Comparison of ENCODE assay signal across 2 cellular contexts in the genomic region with DNA sequence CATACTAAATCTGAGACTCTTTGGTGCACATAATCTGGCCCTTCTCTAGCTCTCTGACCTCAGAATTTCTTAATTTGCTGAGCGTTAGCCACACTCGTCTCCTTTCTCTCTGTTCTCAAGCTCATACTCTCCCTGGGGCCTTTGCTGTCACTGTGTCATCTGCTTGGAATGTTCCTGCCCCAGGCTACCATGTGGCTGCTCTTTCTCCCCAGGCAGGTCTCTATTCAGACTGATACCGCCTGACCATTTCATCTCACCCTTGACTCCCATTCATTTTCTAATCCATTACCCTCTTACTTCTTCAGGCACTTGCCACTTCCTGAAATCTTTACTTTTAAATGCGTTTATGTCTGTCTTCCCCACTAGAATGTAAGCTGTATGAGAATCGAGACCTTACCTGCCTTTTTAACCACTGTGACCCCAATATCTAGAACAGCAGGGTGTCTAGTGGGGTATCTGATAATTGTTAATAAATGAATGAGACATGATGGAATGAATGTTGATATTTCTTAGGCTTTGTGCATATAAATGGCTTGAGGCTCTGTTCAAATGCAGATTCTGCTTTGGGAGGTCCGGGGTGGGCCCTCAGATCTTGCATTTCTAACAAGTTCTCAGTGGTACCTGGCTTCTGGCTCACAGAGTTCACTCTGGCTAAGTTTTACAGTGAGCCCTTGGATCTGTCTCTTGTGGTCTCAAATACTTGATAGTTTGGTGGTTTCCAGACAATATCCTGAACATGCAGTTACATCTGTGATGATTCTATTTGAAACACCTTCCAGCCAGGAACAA.
TF ChIP-seq lines count a peak whose summit lies in the region.

No MANE protein-coding gene starts in this region.

TF ChIP-seq in SK-N-SH treated with all-trans-retinoic acid at 6 μM for 48 hours, 23 proteins besides CTCF, POLR2A, EP300 and RAD21 (continued from another document):
- TF ChIP-seq, protein P1, sequence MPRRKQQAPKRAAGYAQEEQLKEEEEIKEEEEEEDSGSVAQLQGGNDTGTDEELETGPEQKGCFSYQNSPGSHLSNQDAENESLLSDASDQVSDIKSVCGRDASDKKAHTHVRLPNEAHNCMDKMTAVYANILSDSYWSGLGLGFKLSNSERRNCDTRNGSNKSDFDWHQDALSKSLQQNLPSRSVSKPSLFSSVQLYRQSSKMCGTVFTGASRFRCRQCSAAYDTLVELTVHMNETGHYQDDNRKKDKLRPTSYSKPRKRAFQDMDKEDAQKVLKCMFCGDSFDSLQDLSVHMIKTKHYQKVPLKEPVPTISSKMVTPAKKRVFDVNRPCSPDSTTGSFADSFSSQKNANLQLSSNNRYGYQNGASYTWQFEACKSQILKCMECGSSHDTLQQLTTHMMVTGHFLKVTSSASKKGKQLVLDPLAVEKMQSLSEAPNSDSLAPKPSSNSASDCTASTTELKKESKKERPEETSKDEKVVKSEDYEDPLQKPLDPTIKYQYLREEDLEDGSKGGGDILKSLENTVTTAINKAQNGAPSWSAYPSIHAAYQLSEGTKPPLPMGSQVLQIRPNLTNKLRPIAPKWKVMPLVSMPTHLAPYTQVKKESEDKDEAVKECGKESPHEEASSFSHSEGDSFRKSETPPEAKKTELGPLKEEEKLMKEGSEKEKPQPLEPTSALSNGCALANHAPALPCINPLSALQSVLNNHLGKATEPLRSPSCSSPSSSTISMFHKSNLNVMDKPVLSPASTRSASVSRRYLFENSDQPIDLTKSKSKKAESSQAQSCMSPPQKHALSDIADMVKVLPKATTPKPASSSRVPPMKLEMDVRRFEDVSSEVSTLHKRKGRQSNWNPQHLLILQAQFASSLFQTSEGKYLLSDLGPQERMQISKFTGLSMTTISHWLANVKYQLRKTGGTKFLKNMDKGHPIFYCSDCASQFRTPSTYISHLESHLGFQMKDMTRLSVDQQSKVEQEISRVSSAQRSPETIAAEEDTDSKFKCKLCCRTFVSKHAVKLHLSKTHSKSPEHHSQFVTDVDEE (CRISPR knock-in tag; IDR thresholded peaks at IDR 0.05): no peak
- no peak for TF ChIP-seq OSR1 (CRISPR knock-in tag; IDR thresholded peaks at IDR 0.05)
- no peak for TF ChIP-seq ISL1 (CRISPR knock-in tag; IDR thresholded peaks at IDR 0.05)
- TF ChIP-seq CSDC2 (CRISPR knock-in tag; IDR thresholded peaks at IDR 0.05): no peak
- no peak for TF ChIP-seq TOX (CRISPR knock-in tag; IDR thresholded peaks at IDR 0.05; ENCODE audit: borderline replicate concordance)
- TF ChIP-seq ESRRG (CRISPR knock-in tag; IDR thresholded peaks at IDR 0.05): no peak
- no peak for TF ChIP-seq ZFP30 (CRISPR knock-in tag; IDR thresholded peaks at IDR 0.05)
- no peak for TF ChIP-seq RARB (CRISPR knock-in tag; IDR thresholded peaks at IDR 0.05)
- no peak for TF ChIP-seq ZNF70 (CRISPR knock-in tag; IDR thresholded peaks at IDR 0.05)
- TF ChIP-seq, protein P2, sequence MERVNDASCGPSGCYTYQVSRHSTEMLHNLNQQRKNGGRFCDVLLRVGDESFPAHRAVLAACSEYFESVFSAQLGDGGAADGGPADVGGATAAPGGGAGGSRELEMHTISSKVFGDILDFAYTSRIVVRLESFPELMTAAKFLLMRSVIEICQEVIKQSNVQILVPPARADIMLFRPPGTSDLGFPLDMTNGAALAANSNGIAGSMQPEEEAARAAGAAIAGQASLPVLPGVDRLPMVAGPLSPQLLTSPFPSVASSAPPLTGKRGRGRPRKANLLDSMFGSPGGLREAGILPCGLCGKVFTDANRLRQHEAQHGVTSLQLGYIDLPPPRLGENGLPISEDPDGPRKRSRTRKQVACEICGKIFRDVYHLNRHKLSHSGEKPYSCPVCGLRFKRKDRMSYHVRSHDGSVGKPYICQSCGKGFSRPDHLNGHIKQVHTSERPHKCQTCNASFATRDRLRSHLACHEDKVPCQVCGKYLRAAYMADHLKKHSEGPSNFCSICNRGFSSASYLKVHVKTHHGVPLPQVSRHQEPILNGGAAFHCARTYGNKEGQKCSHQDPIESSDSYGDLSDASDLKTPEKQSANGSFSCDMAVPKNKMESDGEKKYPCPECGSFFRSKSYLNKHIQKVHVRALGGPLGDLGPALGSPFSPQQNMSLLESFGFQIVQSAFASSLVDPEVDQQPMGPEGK (CRISPR knock-in tag; IDR thresholded peaks at IDR 0.05; ENCODE audit: borderline replicate concordance): no peak
- no peak for TF ChIP-seq ZNF565 (CRISPR knock-in tag; conservative IDR thresholded peaks at IDR 0.05; ENCODE audit: low read depth)
- TF ChIP-seq PPARA (CRISPR knock-in tag; IDR thresholded peaks at IDR 0.05; ENCODE audit: borderline replicate concordance): no peak
- TF ChIP-seq ARNTL (CRISPR knock-in tag; IDR thresholded peaks at IDR 0.05; ENCODE audit: borderline replicate concordance, low read depth): no peak
- TF ChIP-seq BACH2 (CRISPR knock-in tag; IDR thresholded peaks at IDR 0.05; ENCODE audit: borderline replicate concordance): no peak
- no peak for TF ChIP-seq SNAI2 (CRISPR knock-in tag; IDR thresholded peaks at IDR 0.05)

TF ChIP-seq in SK-N-SH, 30 proteins besides CTCF, POLR2A, EP300 and RAD21:
- TF ChIP-seq FOSL2 (IDR thresholded peaks at IDR 0.05; ENCODE audit: borderline replicate concordance, low read depth) (no peak), RCOR1 (IDR thresholded peaks at IDR 0.05; ENCODE audit: low read length) (no peak), RFX5 (IDR thresholded peaks at IDR 0.05; ENCODE audit: low read length) (no peak), ELF1 (IDR thresholded peaks at IDR 0.05) (no peak), NFIC (IDR thresholded peaks at IDR 0.05; ENCODE audit: borderline replicate concordance) (no peak), POLR2AphosphoS5 (IDR thresholded peaks at IDR 0.05; ENCODE audit: low read depth, low read length) (no peak), SMC3 (IDR thresholded peaks at IDR 0.05; ENCODE audit: low read depth, low read length) (no peak), TEAD4 (IDR thresholded peaks at IDR 0.05; ENCODE audit: borderline replicate concordance, insufficient read depth) (no peak), FOXM1 (IDR thresholded peaks at IDR 0.05; ENCODE audit: low read depth) (no peak), MEF2A (IDR thresholded peaks at IDR 0.05; ENCODE audit: borderline replicate concordance, low read depth) (no peak)
- TF ChIP-seq, protein P3, sequence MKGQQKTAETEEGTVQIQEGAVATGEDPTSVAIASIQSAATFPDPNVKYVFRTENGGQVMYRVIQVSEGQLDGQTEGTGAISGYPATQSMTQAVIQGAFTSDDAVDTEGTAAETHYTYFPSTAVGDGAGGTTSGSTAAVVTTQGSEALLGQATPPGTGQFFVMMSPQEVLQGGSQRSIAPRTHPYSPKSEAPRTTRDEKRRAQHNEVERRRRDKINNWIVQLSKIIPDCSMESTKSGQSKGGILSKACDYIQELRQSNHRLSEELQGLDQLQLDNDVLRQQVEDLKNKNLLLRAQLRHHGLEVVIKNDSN (IDR thresholded peaks at IDR 0.05; ENCODE audit: borderline replicate concordance, low read depth): no peak
- TF ChIP-seq, protein P4, sequence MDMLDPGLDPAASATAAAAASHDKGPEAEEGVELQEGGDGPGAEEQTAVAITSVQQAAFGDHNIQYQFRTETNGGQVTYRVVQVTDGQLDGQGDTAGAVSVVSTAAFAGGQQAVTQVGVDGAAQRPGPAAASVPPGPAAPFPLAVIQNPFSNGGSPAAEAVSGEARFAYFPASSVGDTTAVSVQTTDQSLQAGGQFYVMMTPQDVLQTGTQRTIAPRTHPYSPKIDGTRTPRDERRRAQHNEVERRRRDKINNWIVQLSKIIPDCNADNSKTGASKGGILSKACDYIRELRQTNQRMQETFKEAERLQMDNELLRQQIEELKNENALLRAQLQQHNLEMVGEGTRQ (IDR thresholded peaks at IDR 0.05; ENCODE audit: borderline replicate concordance, low read depth, low read length): no peak
- TF ChIP-seq, protein P5, sequence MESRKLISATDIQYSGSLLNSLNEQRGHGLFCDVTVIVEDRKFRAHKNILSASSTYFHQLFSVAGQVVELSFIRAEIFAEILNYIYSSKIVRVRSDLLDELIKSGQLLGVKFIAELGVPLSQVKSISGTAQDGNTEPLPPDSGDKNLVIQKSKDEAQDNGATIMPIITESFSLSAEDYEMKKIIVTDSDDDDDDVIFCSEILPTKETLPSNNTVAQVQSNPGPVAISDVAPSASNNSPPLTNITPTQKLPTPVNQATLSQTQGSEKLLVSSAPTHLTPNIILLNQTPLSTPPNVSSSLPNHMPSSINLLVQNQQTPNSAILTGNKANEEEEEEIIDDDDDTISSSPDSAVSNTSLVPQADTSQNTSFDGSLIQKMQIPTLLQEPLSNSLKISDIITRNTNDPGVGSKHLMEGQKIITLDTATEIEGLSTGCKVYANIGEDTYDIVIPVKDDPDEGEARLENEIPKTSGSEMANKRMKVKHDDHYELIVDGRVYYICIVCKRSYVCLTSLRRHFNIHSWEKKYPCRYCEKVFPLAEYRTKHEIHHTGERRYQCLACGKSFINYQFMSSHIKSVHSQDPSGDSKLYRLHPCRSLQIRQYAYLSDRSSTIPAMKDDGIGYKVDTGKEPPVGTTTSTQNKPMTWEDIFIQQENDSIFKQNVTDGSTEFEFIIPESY (IDR thresholded peaks at IDR 0.05; ENCODE audit: borderline replicate concordance, low read depth): no peak
- TF ChIP-seq, protein P6, sequence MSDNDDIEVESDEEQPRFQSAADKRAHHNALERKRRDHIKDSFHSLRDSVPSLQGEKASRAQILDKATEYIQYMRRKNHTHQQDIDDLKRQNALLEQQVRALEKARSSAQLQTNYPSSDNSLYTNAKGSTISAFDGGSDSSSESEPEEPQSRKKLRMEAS (IDR thresholded peaks at IDR 0.05; ENCODE audit: low read depth): no peak
